Comparison of ENCODE assay signal across 2 cellular contexts in the genomic region with DNA sequence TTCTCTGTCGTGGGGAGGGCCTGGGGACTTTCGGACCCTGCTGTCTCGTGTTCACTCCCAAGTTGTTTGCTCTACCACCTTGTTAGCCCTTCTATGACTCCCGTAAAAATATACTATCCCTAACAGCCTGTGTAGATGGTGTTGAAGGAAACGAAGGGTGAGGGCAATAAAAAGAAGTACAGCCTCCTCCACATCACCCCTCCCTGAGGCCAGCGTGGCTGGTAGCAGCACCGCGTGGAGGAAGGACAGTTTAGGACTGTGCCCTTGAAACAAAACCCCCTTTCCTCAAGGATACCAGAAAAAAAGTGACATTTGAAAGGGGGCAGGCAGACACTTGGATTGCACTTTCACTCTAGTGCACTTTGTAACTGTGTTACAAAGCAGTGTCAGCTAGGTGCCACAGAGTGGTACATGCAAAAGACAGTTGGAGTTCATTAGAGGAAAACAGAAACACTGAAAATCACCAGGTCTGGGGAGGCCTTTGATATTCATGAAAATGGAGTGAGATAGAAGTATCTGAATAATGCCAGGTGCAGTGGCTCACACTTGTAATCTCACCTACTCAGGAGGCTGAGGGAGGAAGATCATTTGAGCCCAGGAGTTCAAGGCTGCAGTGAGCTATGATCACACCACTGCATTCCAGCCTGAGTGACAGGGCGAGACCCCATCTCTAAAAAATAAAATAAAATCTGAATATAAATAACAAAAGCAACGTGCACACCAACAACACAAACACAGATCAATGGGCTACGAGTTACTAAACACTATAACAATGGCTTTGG.
TF ChIP-seq lines count a peak whose summit lies in the region.

No MANE protein-coding gene starts in this region.

TF ChIP-seq in HCT116, 20 proteins besides CTCF, POLR2A, EP300 and RAD21:
- no peak for TF ChIP-seq ELF1 (IDR thresholded peaks at IDR 0.05; ENCODE audit: borderline replicate concordance, low read depth)
- no peak for TF ChIP-seq TCF7L2 (IDR thresholded peaks at IDR 0.05; ENCODE audit: borderline replicate concordance, extremely low read depth, insufficient read depth, insufficient read length)
- TF ChIP-seq ZNF274 (IDR thresholded peaks at IDR 0.05; ENCODE audit: low read depth, low read length) = no peak

TF ChIP-seq in GM12878, 131 proteins besides CTCF, POLR2A, EP300 and RAD21:
- TF ChIP-seq BCL11A (IDR thresholded peaks at IDR 0.05; ENCODE audit: low read depth, low read length) = no peak
- TF ChIP-seq RAD51 (IDR thresholded peaks at IDR 0.05) = no peak
- TF ChIP-seq, protein P1, sequence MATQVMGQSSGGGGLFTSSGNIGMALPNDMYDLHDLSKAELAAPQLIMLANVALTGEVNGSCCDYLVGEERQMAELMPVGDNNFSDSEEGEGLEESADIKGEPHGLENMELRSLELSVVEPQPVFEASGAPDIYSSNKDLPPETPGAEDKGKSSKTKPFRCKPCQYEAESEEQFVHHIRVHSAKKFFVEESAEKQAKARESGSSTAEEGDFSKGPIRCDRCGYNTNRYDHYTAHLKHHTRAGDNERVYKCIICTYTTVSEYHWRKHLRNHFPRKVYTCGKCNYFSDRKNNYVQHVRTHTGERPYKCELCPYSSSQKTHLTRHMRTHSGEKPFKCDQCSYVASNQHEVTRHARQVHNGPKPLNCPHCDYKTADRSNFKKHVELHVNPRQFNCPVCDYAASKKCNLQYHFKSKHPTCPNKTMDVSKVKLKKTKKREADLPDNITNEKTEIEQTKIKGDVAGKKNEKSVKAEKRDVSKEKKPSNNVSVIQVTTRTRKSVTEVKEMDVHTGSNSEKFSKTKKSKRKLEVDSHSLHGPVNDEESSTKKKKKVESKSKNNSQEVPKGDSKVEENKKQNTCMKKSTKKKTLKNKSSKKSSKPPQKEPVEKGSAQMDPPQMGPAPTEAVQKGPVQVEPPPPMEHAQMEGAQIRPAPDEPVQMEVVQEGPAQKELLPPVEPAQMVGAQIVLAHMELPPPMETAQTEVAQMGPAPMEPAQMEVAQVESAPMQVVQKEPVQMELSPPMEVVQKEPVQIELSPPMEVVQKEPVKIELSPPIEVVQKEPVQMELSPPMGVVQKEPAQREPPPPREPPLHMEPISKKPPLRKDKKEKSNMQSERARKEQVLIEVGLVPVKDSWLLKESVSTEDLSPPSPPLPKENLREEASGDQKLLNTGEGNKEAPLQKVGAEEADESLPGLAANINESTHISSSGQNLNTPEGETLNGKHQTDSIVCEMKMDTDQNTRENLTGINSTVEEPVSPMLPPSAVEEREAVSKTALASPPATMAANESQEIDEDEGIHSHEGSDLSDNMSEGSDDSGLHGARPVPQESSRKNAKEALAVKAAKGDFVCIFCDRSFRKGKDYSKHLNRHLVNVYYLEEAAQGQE (IDR thresholded peaks at IDR 0.05; ENCODE audit: low read depth, low read length) = no peak
- TF ChIP-seq NFXL1 (IDR thresholded peaks at IDR 0.05; ENCODE audit: borderline replicate concordance) = peak; percentile 74; the same call in 1 of the 2 replicates
- 0 out of 4 replicates have a peak, but pooled peaks of 1 of the 2 experiments have one; percentile 57 for TF ChIP-seq ETV6 (conservative IDR thresholded peaks at IDR 0.05 in 1 of 2, IDR thresholded peaks at IDR 0.05 in 1 of 2; ENCODE audit: borderline replicate concordance in 1 of 2, low read depth in 1 of 2)
- no peak for TF ChIP-seq MEF2B (IDR thresholded peaks at IDR 0.05; ENCODE audit: partially characterized antibody, poor library complexity, severe bottlenecking)
- TF ChIP-seq CREB1 (IDR thresholded peaks at IDR 0.05; ENCODE audit: low read depth) = no peak
- no peak for TF ChIP-seq LARP7 (IDR thresholded peaks at IDR 0.05)
- no peak for TF ChIP-seq CHD1 (IDR thresholded peaks at IDR 0.05; ENCODE audit: low read depth, low read length)
- TF ChIP-seq, protein P2, sequence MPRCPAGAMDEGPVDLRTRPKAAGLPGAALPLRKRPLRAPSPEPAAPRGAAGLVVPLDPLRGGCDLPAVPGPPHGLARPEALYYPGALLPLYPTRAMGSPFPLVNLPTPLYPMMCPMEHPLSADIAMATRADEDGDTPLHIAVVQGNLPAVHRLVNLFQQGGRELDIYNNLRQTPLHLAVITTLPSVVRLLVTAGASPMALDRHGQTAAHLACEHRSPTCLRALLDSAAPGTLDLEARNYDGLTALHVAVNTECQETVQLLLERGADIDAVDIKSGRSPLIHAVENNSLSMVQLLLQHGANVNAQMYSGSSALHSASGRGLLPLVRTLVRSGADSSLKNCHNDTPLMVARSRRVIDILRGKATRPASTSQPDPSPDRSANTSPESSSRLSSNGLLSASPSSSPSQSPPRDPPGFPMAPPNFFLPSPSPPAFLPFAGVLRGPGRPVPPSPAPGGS (IDR thresholded peaks at IDR 0.05; ENCODE audit: borderline replicate concordance, insufficient read depth, low read depth, low read length, poor library complexity, severe bottlenecking) = no peak
- no peak for TF ChIP-seq IKZF2 (IDR thresholded peaks at IDR 0.05)
- no peak for TF ChIP-seq RCOR1 (conservative IDR thresholded peaks at IDR 0.05; ENCODE audit: low read depth, low read length)
- TF ChIP-seq BACH1 (IDR thresholded peaks at IDR 0.05; ENCODE audit: borderline replicate concordance) = no peak
